1 cellular context compared by ENCODE assay signal in the genomic region with DNA sequence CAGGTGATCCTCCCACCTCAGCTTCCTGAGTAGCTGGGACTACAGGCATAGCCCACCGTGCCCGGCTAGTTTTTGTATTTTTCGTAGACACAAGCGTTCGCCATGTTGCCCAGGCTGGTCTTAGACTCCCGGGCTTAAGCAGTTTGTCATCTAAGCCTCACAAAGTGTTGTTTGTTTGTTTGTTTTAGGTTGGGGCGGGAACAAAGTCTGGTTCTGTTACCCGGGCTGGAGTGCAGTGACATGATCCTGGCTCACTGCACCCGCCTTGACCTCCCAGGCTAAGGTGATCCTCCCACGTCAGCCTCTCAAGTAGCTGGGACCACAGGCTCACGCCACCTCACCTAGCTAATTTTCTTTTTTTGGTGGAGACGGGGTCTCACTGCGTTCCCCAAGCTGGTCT.
TF ChIP-seq lines count a peak whose summit lies in the region.

No MANE protein-coding gene starts in this region.

TF ChIP-seq in HepG2, 621 proteins besides CTCF, POLR2A, EP300 and RAD21:
- TF ChIP-seq ZNF891 (CRISPR knock-in tag; IDR thresholded peaks at IDR 0.05) (0 out of 2 replicates have a peak, but pooled peaks have one; percentile 39), NR2C2 (CRISPR knock-in tag; IDR thresholded peaks at IDR 0.05; ENCODE audit: borderline replicate concordance) (no peak), NRL (CRISPR knock-in tag; IDR thresholded peaks at IDR 0.05; ENCODE audit: borderline replicate concordance) (0 out of 2 replicates have a peak, but pooled peaks have one; percentile 50), ZNF496 (CRISPR knock-in tag; IDR thresholded peaks at IDR 0.05; ENCODE audit: insufficient replicate concordance) (no peak), SOX13 (IDR thresholded peaks at IDR 0.05) (no peak), SOX13 (CRISPR knock-in tag; conservative IDR thresholded peaks at IDR 0.05 in 1 of 2, IDR thresholded peaks at IDR 0.05 in 1 of 2) (no peak), ZNF232 (CRISPR knock-in tag; IDR thresholded peaks at IDR 0.05; ENCODE audit: borderline replicate concordance) (no peak), ZNF136 (CRISPR knock-in tag; IDR thresholded peaks at IDR 0.05; ENCODE audit: low read depth) (no peak), MATR3 (CRISPR knock-in tag; IDR thresholded peaks at IDR 0.05) (no peak), ZFP62 (CRISPR knock-in tag; IDR thresholded peaks at IDR 0.05) (no peak)
